In the genomic region with DNA sequence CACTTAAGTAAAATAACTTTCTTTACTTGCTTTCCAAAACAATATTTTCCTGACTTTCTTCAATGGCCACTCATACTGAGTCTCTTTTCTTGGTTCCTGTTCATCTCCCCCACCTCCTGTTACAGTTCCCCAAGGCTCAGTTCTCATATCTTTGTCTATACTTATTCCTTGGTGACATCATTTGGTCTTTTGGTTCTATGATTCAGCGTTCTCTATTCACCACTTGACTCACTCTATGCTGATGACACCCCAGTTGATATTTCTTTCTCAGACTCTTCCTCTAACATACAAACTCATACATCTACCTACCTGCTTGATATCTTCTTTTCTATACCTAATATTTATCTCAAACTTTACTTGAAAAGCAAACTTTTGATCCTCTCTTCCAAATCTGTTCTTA, we compare ENCODE assay signal across 10 cellular contexts.
A peak's percentile ranks its signal among the peaks of the same experiment; 100 is the strongest.
DNase-seq lines count a peak whose midpoint lies in the region; ATAC-seq and TF ChIP-seq lines count a peak whose summit lies in the region.
"Had no signal": no experiment of that assay in that cellular context is flagged by ENCODE, and none has a peak within 500 bp of the region (broad histone marks: within the 10 kb centered on the region; RNA-seq: fewer than 3 reads in every experiment).

No MANE protein-coding gene starts in this region.

- peaks cover 18% of the 10 kb centered on the region for H3K4me1 Mint-ChIP-seq in activated CD4-positive, alpha-beta T cell treated with anti-CD3 and anti-CD28 coated beads for 36 hours
- peaks cover 10% of the 10 kb centered on the region for H3K4me1 Mint-ChIP-seq in stimulated activated effector memory CD8-positive, alpha-beta T cell treated with anti-CD3 and anti-CD28 coated beads, Interleukin-12 subunit alpha, Interleukin-12 subunit beta, amount 100 ng/mL, for 72 hours

- DNase-seq in activated CD4-positive, alpha-beta T cell treated with anti-CD3 and anti-CD28 coated beads for 36 hours: no peak
- no peak for DNase-seq in activated CD4-positive, alpha-beta T cell treated with anti-CD3 and anti-CD28 coated beads for 4 hours
- no peak for DNase-seq in stimulated activated effector memory CD8-positive, alpha-beta T cell treated with anti-CD3 and anti-CD28 coated beads, Interleukin-12 subunit alpha, Interleukin-12 subunit beta, amount 100 ng/mL, for 72 hours (ENCODE audit: low spot score in 2 of 2)
- DNase-seq in NCI-H2196 treated with DMSO at 0.1 percent for 48 hours (lab: John Stamatoyannopoulos, UW; ENCODE audit: unreplicated experiment) (no peak), 8988T (no peak), tibial artery (no peak)
- DNase-seq: activated CD8-positive, alpha-beta memory T cell treated with anti-CD3 and anti-CD28 coated beads for 24 hours had no signal

- no peaks in the 10 kb centered on the region for H3K9me3 Mint-ChIP-seq in activated CD4-positive, alpha-beta T cell treated with anti-CD3 and anti-CD28 coated beads for 36 hours (ENCODE audit: low read depth)
- no peaks in the 10 kb centered on the region for H3K9me3 Mint-ChIP-seq in stimulated activated effector memory CD8-positive, alpha-beta T cell treated with anti-CD3 and anti-CD28 coated beads, Interleukin-12 subunit alpha, Interleukin-12 subunit beta, amount 100 ng/mL, for 72 hours

- H3K36me3 Mint-ChIP-seq in activated CD4-positive, alpha-beta T cell treated with anti-CD3 and anti-CD28 coated beads for 36 hours (ENCODE audit: low read depth): no peaks in the 10 kb centered on the region
- no peaks in the 10 kb centered on the region for H3K36me3 Mint-ChIP-seq in stimulated activated effector memory CD8-positive, alpha-beta T cell treated with anti-CD3 and anti-CD28 coated beads, Interleukin-12 subunit alpha, Interleukin-12 subunit beta, amount 100 ng/mL, for 72 hours

- peak; percentile 93 for ATAC-seq in activated CD4-positive, alpha-beta T cell treated with anti-CD3 and anti-CD28 coated beads for 36 hours
- peak; percentile 81 for ATAC-seq in HG02852 (IDR thresholded peaks at IDR 0.05; ENCODE audit: unreplicated experiment)
- peak; percentile 96 for ATAC-seq in stimulated activated effector memory CD8-positive, alpha-beta T cell treated with anti-CD3 and anti-CD28 coated beads, Interleukin-12 subunit alpha, Interleukin-12 subunit beta, amount 100 ng/mL, for 72 hours
- ATAC-seq: K562 had no signal

- intact Hi-C loops in activated CD4-positive, alpha-beta T cell treated with anti-CD3 and anti-CD28 coated beads for 36 hours (cut with DNase I, micrococcal nuclease): loop anchor here (5.0 to 10.0 kb wide), 4 partner anchors 112 to 621 kb away; no protein-coding TSS in a partner anchor
- intact Hi-C loops in tibial artery (cut with DNase I; ENCODE audit: low total_unique reads): no loop called here

- peaks cover 29% of the 10 kb centered on the region for H3K27me3 Mint-ChIP-seq in activated CD4-positive, alpha-beta T cell treated with anti-CD3 and anti-CD28 coated beads for 36 hours

- H3K27ac ChIP-seq in OCI-LY3 (ENCODE audit: low read length) (peak overlapping the region; percentile 80), tibial artery (no peak overlapping the region)

- no peaks in the 10 kb centered on the region for H3K79me2 ChIP-seq in OCI-LY3 (ENCODE audit: low read length)

- no peak overlapping the region for H3K4me3 Mint-ChIP-seq in activated CD4-positive, alpha-beta T cell treated with anti-CD3 and anti-CD28 coated beads for 36 hours
- H3K4me3 Mint-ChIP-seq in stimulated activated effector memory CD8-positive, alpha-beta T cell treated with anti-CD3 and anti-CD28 coated beads, Interleukin-12 subunit alpha, Interleukin-12 subunit beta, amount 100 ng/mL, for 72 hours: no peak overlapping the region

- peak overlapping the region; percentile 52 for H3K4me2 ChIP-seq in OCI-LY3 (ENCODE audit: low read length)

- CTCF ChIA-PET in activated CD4-positive, alpha-beta T cell treated with anti-CD3 and anti-CD28 coated beads for 36 hours (lab: Charles Lee): no interaction called here

- no peaks in the 10 kb centered on the region for H3K36me3 ChIP-seq in OCI-LY3 (replicated peaks; ENCODE audit: low read depth, low read length)
- H3K36me3 ChIP-seq in tibial artery: no peaks in the 10 kb centered on the region

- H3K4me3 ChIP-seq in OCI-LY3 (ENCODE audit: low read length): peak overlapping the region; percentile 11; the same call in 1 of the 2 replicates
- no peak overlapping the region for H3K4me3 ChIP-seq in tibial artery
- H3K4me3 ChIP-seq: K562 had no signal

- peak overlapping the region; percentile 67 for H3K27ac Mint-ChIP-seq in activated CD4-positive, alpha-beta T cell treated with anti-CD3 and anti-CD28 coated beads for 36 hours
- no peak overlapping the region for H3K27ac Mint-ChIP-seq in stimulated activated effector memory CD8-positive, alpha-beta T cell treated with anti-CD3 and anti-CD28 coated beads, Interleukin-12 subunit alpha, Interleukin-12 subunit beta, amount 100 ng/mL, for 72 hours

- POLR2A ChIA-PET in activated CD4-positive, alpha-beta T cell treated with anti-CD3 and anti-CD28 coated beads for 36 hours (lab: Charles Lee): no interaction called here

- H3K9me3 ChIP-seq in OCI-LY3 (ENCODE audit: insufficient read depth, low read length): no peaks in the 10 kb centered on the region
- H3K9me3 ChIP-seq in tibial artery: no peaks in the 10 kb centered on the region

- H2AFZ ChIP-seq in OCI-LY3 (ENCODE audit: low read depth, low read length): no peak overlapping the region

- H3K9ac ChIP-seq in OCI-LY3 (ENCODE audit: low read length): peak overlapping the region; percentile 15; the same call in 1 of the 2 replicates

- H3K27me3 ChIP-seq in OCI-LY3 (ENCODE audit: low read depth, low read length) (no peaks in the 10 kb centered on the region), tibial artery (no peaks in the 10 kb centered on the region)

- TF ChIP-seq CTCF in OCI-LY3 (IDR thresholded peaks at IDR 0.05; ENCODE audit: low read depth, low read length) (no peak), tibial artery (IDR thresholded peaks at IDR 0.05) (no peak)

- no peaks in the 10 kb centered on the region for H4K20me1 ChIP-seq in OCI-LY3 (ENCODE audit: insufficient read depth, low read length)

- H3K4me1 ChIP-seq in OCI-LY3 (ENCODE audit: low read length) (peaks cover 59% of the 10 kb centered on the region), tibial artery (no peaks in the 10 kb centered on the region)
